In genomic region chr3:40642812-40643211, GRCh38 we compare ENCODE assay signal across 16 cellular contexts.
DNase-seq lines count a peak whose midpoint lies in the region; ATAC-seq and TF ChIP-seq lines count a peak whose summit lies in the region.
"Had no signal": no experiment of that assay in that cellular context is flagged by ENCODE, and none has a peak within 500 bp of the region (broad histone marks: within the 10 kb centered on the region; RNA-seq: fewer than 3 reads in every experiment).

No MANE protein-coding gene starts in this region.

- no peak overlapping the region for H3K4me3 Mint-ChIP-seq in H9
- H3K4me3 Mint-ChIP-seq in memory B cell: no peak overlapping the region
- H3K4me3 Mint-ChIP-seq in CD8-positive, alpha-beta T cell: no peak overlapping the region
- H3K4me3 Mint-ChIP-seq: CD4-positive, alpha-beta T cell had no signal

- H3K36me3 ChIP-seq in A673 (ENCODE audit: insufficient read depth, low read length, poor library complexity, severe bottlenecking): no peaks in the 10 kb centered on the region
- no peaks in the 10 kb centered on the region for H3K36me3 ChIP-seq in CD8-positive, alpha-beta T cell (ENCODE audit: insufficient read depth, low read length)

- no CpG with 5 or more reads among the region's 5 CpGs for WGBS in H9 (ENCODE audit: extremely low coverage, insufficient read length, low lambda C conversion rate)

- H3K9me3 Mint-ChIP-seq in H9 (peaks cover 0 to 2% of the 10 kb centered on the region in 2 experiments; a peak in 2 of 5 replicates), memory B cell (peaks cover 6% of the 10 kb centered on the region)
- no peaks in the 10 kb centered on the region for H3K9me3 Mint-ChIP-seq in CD8-positive, alpha-beta T cell
- H3K9me3 Mint-ChIP-seq: CD4-positive, alpha-beta T cell had no signal

- no peak overlapping the region for H2BK5ac ChIP-seq in H9 (ENCODE audit: insufficient read length, low read length)

- H2BK15ac ChIP-seq in H9 (ENCODE audit: low read depth, low read length): no peak overlapping the region

- no peak overlapping the region for H3T11ph ChIP-seq in H9 (ENCODE audit: low read length)

- H3K4me1 ChIP-seq in H9 (ENCODE audit: insufficient read depth, low read length) (no peaks in the 10 kb centered on the region), A673 (ENCODE audit: insufficient read depth, low read length, poor library complexity, severe bottlenecking) (no peaks in the 10 kb centered on the region)
- no peaks in the 10 kb centered on the region for H3K4me1 ChIP-seq in CD8-positive, alpha-beta T cell (ENCODE audit: insufficient read depth, low read length)

- no peak overlapping the region for H3K27ac ChIP-seq in H9 (ENCODE audit: insufficient read length, low read depth, low read length)
- no peak overlapping the region for H3K27ac ChIP-seq in A673 (ENCODE audit: low read depth, low read length, poor library complexity, severe bottlenecking)
- no peak overlapping the region for H3K27ac ChIP-seq in CD8-positive, alpha-beta T cell (ENCODE audit: low read depth, low read length)
- H3K27ac ChIP-seq: C4-2B, HL-60 had no signal

- H3K36me3 Mint-ChIP-seq in H9 (ENCODE audit: insufficient read depth in 1 of 3, low read depth in 3 of 3): no peaks in the 10 kb centered on the region; a peak in 1 of 7 replicates
- peaks cover 33% of the 10 kb centered on the region for H3K36me3 Mint-ChIP-seq in memory B cell
- no peaks in the 10 kb centered on the region for H3K36me3 Mint-ChIP-seq in CD8-positive, alpha-beta T cell

- H3K4me2 ChIP-seq in H9 (ENCODE audit: insufficient read depth, insufficient read length, low read length): no peak overlapping the region

- TF ChIP-seq CTCF in H9 (conservative IDR thresholded peaks at IDR 0.05) (peak; percentile 46; the same call in 2 of the 3 replicates), A673 (conservative IDR thresholded peaks at IDR 0.05; ENCODE audit: low read depth, low read length) (no peak)
- no peak for TF ChIP-seq CTCF in CD8-positive, alpha-beta T cell (IDR thresholded peaks at IDR 0.05)

- H2BK12ac ChIP-seq in H9 (ENCODE audit: insufficient read length, low read depth, low read length): no peak overlapping the region

- DNase-seq in H9: peak; percentile 30
- peak; percentile 70 for DNase-seq in cerebellum (ENCODE audit: low spot score)
- no peak for DNase-seq in memory B cell (ENCODE audit: low spot score in 2 of 2)
- no peak for DNase-seq in A673 (ENCODE audit: low spot score)
- no peak for DNase-seq in stimulated activated CD4-positive, alpha-beta T cell treated with anti-CD3 and anti-CD28 coated beads, Interleukin-15, amount 100 ng/mL, for 24 hours
- no peak for DNase-seq in CD8-positive, alpha-beta T cell
- DNase-seq: AML-193; CD4-positive, alpha-beta T cell; DMS153; DMS79; GF-D8; GOT3; HCEC 1CT had no signal

- CTCF ChIA-PET in A673 (lab: Charles Lee): no interaction called here
- CTCF ChIA-PET in CD8-positive, alpha-beta T cell (lab: Charles Lee): no interaction called here

- intact Hi-C loops in A673 (cut with micrococcal nuclease; ENCODE audit: unreplicated experiment): no loop called here
- intact Hi-C loops in CD8-positive, alpha-beta T cell (cut with DNase I, micrococcal nuclease): no loop called here

- H3K23ac ChIP-seq in H9 (ENCODE audit: insufficient read length, low read depth, low read length): no peak overlapping the region

- H3K18ac ChIP-seq in H9 (ENCODE audit: insufficient read length, low read depth, low read length): no peak overlapping the region

- no peak overlapping the region for H2BK20ac ChIP-seq in H9 (ENCODE audit: low read depth, low read length, poor library complexity, severe bottlenecking)

- H3K4me3 ChIP-seq in A673 (ENCODE audit: low read depth, low read length, poor library complexity, severe bottlenecking): no peak overlapping the region
- H3K4me3 ChIP-seq in CD8-positive, alpha-beta T cell (ENCODE audit: low read depth, low read length): no peak overlapping the region

- no peak overlapping the region for H2AFZ ChIP-seq in H9 (ENCODE audit: low read length)

- H3K79me2 ChIP-seq in H9 (ENCODE audit: insufficient read depth, low read length): no peaks in the 10 kb centered on the region

- H3K9ac ChIP-seq in H9 (ENCODE audit: extremely low read depth, insufficient read length, low read length): no peak overlapping the region

- POLR2A ChIA-PET in A673 (lab: Charles Lee; ENCODE audit: low non-redundant PET): no interaction called here
- POLR2A ChIA-PET in CD8-positive, alpha-beta T cell (lab: Charles Lee): no interaction called here

- H3K27ac Mint-ChIP-seq in H9 (no peak overlapping the region), memory B cell (peak overlapping the region; percentile 8)
- H3K27ac Mint-ChIP-seq in CD8-positive, alpha-beta T cell: no peak overlapping the region
- H3K27ac Mint-ChIP-seq: CD4-positive, alpha-beta T cell had no signal

- no peak overlapping the region for H3K56ac ChIP-seq in H9 (ENCODE audit: insufficient read length, low read depth, low read length)

- H3K9me3 ChIP-seq in H9 (ENCODE audit: control insufficient read depth, low read depth, low read length) (no peaks in the 10 kb centered on the region), A673 (ENCODE audit: low read depth, low read length, poor library complexity, severe bottlenecking) (no peaks in the 10 kb centered on the region)
- H3K9me3 ChIP-seq in CD8-positive, alpha-beta T cell (ENCODE audit: low read length): no peaks in the 10 kb centered on the region

- no peak overlapping the region for H4K91ac ChIP-seq in H9 (ENCODE audit: insufficient read length, low read depth, low read length)

- H3K4me1 Mint-ChIP-seq in H9 (no peaks in the 10 kb centered on the region), memory B cell (peaks cover 17% of the 10 kb centered on the region)
- H3K4me1 Mint-ChIP-seq in CD8-positive, alpha-beta T cell (ENCODE audit: low read depth): no peaks in the 10 kb centered on the region

- no peak overlapping the region for H3K4ac ChIP-seq in H9 (ENCODE audit: low read depth, low read length)

- H4K20me1 ChIP-seq in H9 (ENCODE audit: control insufficient read depth, insufficient read depth, insufficient read length): no peaks in the 10 kb centered on the region

- peaks cover 3% of the 10 kb centered on the region; the same call in 1 of the 2 replicates for H3K27me3 Mint-ChIP-seq in H9 (ENCODE audit: low read depth)
- no peaks in the 10 kb centered on the region for H3K27me3 Mint-ChIP-seq in memory B cell
- H3K27me3 Mint-ChIP-seq in CD8-positive, alpha-beta T cell (ENCODE audit: low read depth): peaks cover 3% of the 10 kb centered on the region

- BruUV-seq in A673 (replicated peaks; lab: Mats Ljungman, UMichigan): no TSS peak

- H2AK5ac ChIP-seq in H9 (ENCODE audit: insufficient read length, low read length): no peak overlapping the region

- H4K8ac ChIP-seq in H9 (replicated peaks; ENCODE audit: insufficient read length, low read depth, low read length): no peak overlapping the region

- H2BK120ac ChIP-seq in H9 (ENCODE audit: low read depth, low read length, poor library complexity, severe bottlenecking): no peak overlapping the region

- no peaks in the 10 kb centered on the region for H3K27me3 ChIP-seq in H9 (ENCODE audit: insufficient read depth, low read length)
- H3K27me3 ChIP-seq in A673 (replicated peaks; ENCODE audit: insufficient read depth, low read depth, low read length, poor library complexity): no peaks in the 10 kb centered on the region
- no peaks in the 10 kb centered on the region for H3K27me3 ChIP-seq in CD8-positive, alpha-beta T cell (ENCODE audit: insufficient read depth, low read length)

- no peak overlapping the region for H3K14ac ChIP-seq in H9 (ENCODE audit: insufficient read depth, low read length)

- H3K79me1 ChIP-seq in H9 (ENCODE audit: insufficient read depth, low read depth, low read length, poor library complexity, severe bottlenecking): no peaks in the 10 kb centered on the region

- ATAC-seq in memory B cell (ENCODE audit: low read depth): no peak
- no peak for ATAC-seq in SK-N-SH treated with all-trans-retinoic acid at 6 μM for 48 hours
- ATAC-seq in CD8-positive, alpha-beta T cell: no peak

- H4K5ac ChIP-seq in H9 (ENCODE audit: insufficient read length, low read depth, low read length): no peak overlapping the region

- H3K23me2 ChIP-seq in H9 (ENCODE audit: insufficient read length, low read depth, low read length, poor library complexity, severe bottlenecking): no peaks in the 10 kb centered on the region

TF ChIP-seq in SK-N-SH treated with all-trans-retinoic acid at 6 μM for 48 hours, 23 proteins besides CTCF, POLR2A, EP300 and RAD21 (continues in another document):
- no peak for TF ChIP-seq TSHZ2 (CRISPR knock-in tag; IDR thresholded peaks at IDR 0.05)
- TF ChIP-seq ESRRG (CRISPR knock-in tag; IDR thresholded peaks at IDR 0.05): no peak

Comparison
In these comparisons a context has a peak if more than half of its experiments do, and no peak if none do; other contexts are left out.
1. DNase-seq: peak in H9 (single experiment) and cerebellum (single experiment); none in memory B cell (0 of 2), A673 (single experiment), stimulated activated CD4-positive, alpha-beta T cell treated with anti-CD3 and anti-CD28 coated beads, Interleukin-15, amount 100 ng/mL, for 24 hours (single experiment) and CD8-positive, alpha-beta T cell (0 of 7).